8 cellular contexts compared by ENCODE assay signal in the genomic region with DNA sequence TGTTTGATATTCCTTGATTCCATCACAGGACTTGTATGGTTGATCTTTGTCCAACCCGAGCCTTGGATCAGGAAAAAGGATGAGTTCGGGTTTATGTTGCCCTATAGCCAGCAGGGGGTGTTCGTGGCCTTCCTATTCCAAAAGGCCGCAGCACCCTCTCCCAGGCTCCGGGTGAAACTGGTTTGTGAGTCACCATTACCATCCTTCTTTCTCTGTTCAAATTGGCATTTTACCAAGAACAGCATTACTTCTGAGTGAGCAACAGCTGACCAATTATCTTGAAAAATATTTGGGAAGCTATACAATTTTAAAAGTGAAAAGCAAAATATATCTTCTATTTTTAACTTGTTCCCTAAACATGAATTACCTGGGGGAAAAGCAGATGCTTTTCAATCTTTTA. TPM values are rescaled to one million over a fixed set of nuclear protein-coding genes. Genes with fewer than 3 reads are reported as not detected.
A peak's percentile ranks its signal among the peaks of the same experiment; 100 is the strongest.
DNase-seq lines count a peak whose midpoint lies in the region; ATAC-seq lines count a peak whose summit lies in the region.

No MANE protein-coding gene starts in this region.

- H3K27ac Mint-ChIP-seq in T-cell: no peak overlapping the region

- no peak overlapping the region for H3K4me3 Mint-ChIP-seq in T-cell

- no peaks in the 10 kb centered on the region for H3K4me1 Mint-ChIP-seq in T-cell

- DNase-seq in GM04503 (ENCODE audit: low read depth) (peak; percentile 89), NCI-H1436 (lab: John Stamatoyannopoulos, UW) (peak; percentile 94), T-cell (peak in 33 of 34 experiments; percentile 24 to 63 (median 49)), amniotic stem cell (lab: John Stamatoyannopoulos, UW) (peak; percentile 99), left cardiac atrium (peak; percentile 72), renal cortical epithelial cell (ENCODE audit: low read depth) (peak; percentile 93)

- ATAC-seq in T-cell (replicated peaks in 1 of 4): peak; percentile 80 to 84 (median 82)
- ATAC-seq in left cardiac atrium: peak; percentile 87 to 97
- ATAC-seq in GM18870 (IDR thresholded peaks at IDR 0.05; ENCODE audit: unreplicated experiment): no peak
- ATAC-seq in HG03439 (IDR thresholded peaks at IDR 0.05; ENCODE audit: unreplicated experiment): no peak

- no peaks in the 10 kb centered on the region for H3K9me3 Mint-ChIP-seq in T-cell

- peaks cover 37 to 49% of the 10 kb centered on the region in 2 donors for H3K27me3 Mint-ChIP-seq in T-cell

- CTCF ChIA-PET in T-cell (lab: Charles Lee): interaction anchor here (0.6 to 2.5 kb wide), 7 partner anchors 413 to 771 kb away, joined by 3 to 14 read pairs (median 4); no protein-coding TSS in a partner anchor

- intact Hi-C loops in left cardiac atrium (cut with DNase I): loop anchor here (1.0 to 10.0 kb wide), 3 partner anchors 739 to 755 kb away; no protein-coding TSS in a partner anchor

- H3K36me3 Mint-ChIP-seq in T-cell: no peaks in the 10 kb centered on the region

- POLR2A ChIA-PET in T-cell (lab: Charles Lee): interaction anchor here in 1 of 2 donors (0.6 kb wide), 1 partner anchor 438 kb away, joined by 4 read pairs; no protein-coding TSS in a partner anchor

RNA-seq across cellular contexts. Expression of a gene that starts 24.3 kb away (rescaled TPM):
- total RNA-seq in T-cell (under 1 TPM in 1 of 5 donors, not detected in 4; 0.47 TPM), left cardiac atrium (not detected), renal cortical epithelial cell (not detected in 2 replicates)

RNA-seq across cellular contexts. Expression of a gene that starts 28.1 kb away (rescaled TPM):
- total RNA-seq in T-cell: not detected
- under 1 TPM in 1 of 2 donors, not detected in 1; 0.29 TPM for total RNA-seq in left cardiac atrium
- total RNA-seq in renal cortical epithelial cell: 1.2 and 68.1 TPM in 2 replicates

RNA-seq across cellular contexts. Expression of a gene that starts 42.3 kb away (rescaled TPM):
- total RNA-seq in T-cell (under 1 TPM in 1 of 5 donors, not detected in 4; 0.10 TPM), left cardiac atrium (not detected), renal cortical epithelial cell (not detected in 2 replicates)

RNA-seq across cellular contexts. Expression of a gene that starts 57.4 kb away (rescaled TPM):
- total RNA-seq in T-cell (not detected), left cardiac atrium (not detected), renal cortical epithelial cell (not detected in 2 replicates)

Comparison
In these comparisons a context has a peak if more than half of its experiments do, and no peak if none do; other contexts are left out.
1. DNase-seq: peak in every context shown above with its lines; median percentile 99 in amniotic stem cell; 94 in NCI-H1436; 93 in renal cortical epithelial cell; 89 in GM04503; 72 in left cardiac atrium; 49 in T-cell.
2. ATAC-seq: peak in T-cell (4 of 4) and left cardiac atrium (2 of 2); none in GM18870 (single experiment) and HG03439 (single experiment).